ENCODE assay signal across 8 cellular contexts in genomic region chr4:25159837-25160713, GRCh38. TPM values are rescaled to one million over a fixed set of nuclear protein-coding genes. Genes with fewer than 3 reads are reported as not detected.
DNase-seq lines count a peak whose midpoint lies in the region; ATAC-seq and TF ChIP-seq lines count a peak whose summit lies in the region.

TSS of gene SEPSECS (minus strand) at chr4:25160449. CDS start at chr4:25160369, 80 bp downstream.

- H3K4me3 Mint-ChIP-seq in activated T-helper 2 cell treated with anti-CD3 and anti-CD28 coated beads, Interferon-gamma antibody, Interleukin-2, Interleukin-4, amounts not matched to agents 10 μg/mL and 5 μg/mL and 100 μg/mL, durations not matched to agents 14 hours and 24 hours and 36 hours (ENCODE audit: low read depth), result peak within 1 kb of the TSS; percentile 92
- H3K4me3 Mint-ChIP-seq in naive thymus-derived CD8-positive, alpha-beta T cell, result peak within 1 kb of the TSS; percentile 86 to 97 (median 92)

- peak; percentile 81 to 83 for ATAC-seq in naive thymus-derived CD8-positive, alpha-beta T cell

- peak within 1 kb of the TSS; percentile 95 for H3K4me3 ChIP-seq in LNCaP clone FGC (ENCODE audit: low read depth, low read length)
- H3K4me3 ChIP-seq in fibroblast of mammary gland (ENCODE audit: control insufficient read depth, low read depth, low read length), result peak within 1 kb of the TSS; percentile 91

- POLR2A ChIA-PET in RWPE1 (lab: Yijun Ruan, JAX; ENCODE audit: low non-redundant PET), result interaction anchor here (0.6 to 1.2 kb wide), 4 partner anchors 9 to 79 kb away, joined by 3 read pairs; no protein-coding TSS in a partner anchor
- POLR2A ChIA-PET in naive thymus-derived CD8-positive, alpha-beta T cell (lab: Charles Lee), result interaction anchor here (0.6 to 3.4 kb wide), 12 partner anchors 9 to 700 kb away, joined by 3 to 45 read pairs (median 4); partner anchors contain the start of genes ANAPC4, DHX15, PI4K2B and ZCCHC4

- H3K27ac ChIP-seq in RWPE1, result peak within 1 kb of the TSS; percentile 95

- H3K27me3 Mint-ChIP-seq in activated T-helper 2 cell treated with anti-CD3 and anti-CD28 coated beads, Interferon-gamma antibody, Interleukin-2, Interleukin-4, amounts not matched to agents 10 μg/mL and 5 μg/mL and 100 μg/mL, durations not matched to agents 14 hours and 24 hours and 36 hours (ENCODE audit: low read depth), result no peaks in the 10 kb centered on the region
- H3K27me3 Mint-ChIP-seq in naive thymus-derived CD8-positive, alpha-beta T cell, result peaks cover 0 to 4% (median 0%) of the 10 kb centered on the region in 5 donors

- TF ChIP-seq CTCF in LNCaP clone FGC (IDR thresholded peaks at IDR 0.05; ENCODE audit: control insufficient read depth, extremely low read depth, insufficient read depth) (no peak), RWPE1 (conservative IDR thresholded peaks at IDR 0.05; ENCODE audit: low read depth) (no peak), fibroblast of mammary gland (conservative IDR thresholded peaks at IDR 0.05; ENCODE audit: control insufficient read depth, insufficient read depth, low read depth, low read length) (no peak)

- no peaks in the 10 kb centered on the region for H3K9me3 Mint-ChIP-seq in activated T-helper 2 cell treated with anti-CD3 and anti-CD28 coated beads, Interferon-gamma antibody, Interleukin-2, Interleukin-4, amounts not matched to agents 10 μg/mL and 5 μg/mL and 100 μg/mL, durations not matched to agents 14 hours and 24 hours and 36 hours
- no peaks in the 10 kb centered on the region for H3K9me3 Mint-ChIP-seq in naive thymus-derived CD8-positive, alpha-beta T cell

- CTCF ChIA-PET in RWPE1 (lab: Yijun Ruan, JAX), result interaction anchor here (0.6 to 0.9 kb wide), 4 partner anchors 15 to 627 kb away, joined by 3 read pairs; no protein-coding TSS in a partner anchor

- peak within 1 kb of the TSS; percentile 90 for H3K27ac Mint-ChIP-seq in activated T-helper 2 cell treated with anti-CD3 and anti-CD28 coated beads, Interferon-gamma antibody, Interleukin-2, Interleukin-4, amounts not matched to agents 10 μg/mL and 5 μg/mL and 100 μg/mL, durations not matched to agents 14 hours and 24 hours and 36 hours
- peak within 1 kb of the TSS; percentile 91 to 100 (median 98) for H3K27ac Mint-ChIP-seq in naive thymus-derived CD8-positive, alpha-beta T cell

- peaks cover 32% of the 10 kb centered on the region for H3K4me1 Mint-ChIP-seq in activated T-helper 2 cell treated with anti-CD3 and anti-CD28 coated beads, Interferon-gamma antibody, Interleukin-2, Interleukin-4, amounts not matched to agents 10 μg/mL and 5 μg/mL and 100 μg/mL, durations not matched to agents 14 hours and 24 hours and 36 hours (ENCODE audit: low read depth)
- H3K4me1 Mint-ChIP-seq in naive thymus-derived CD8-positive, alpha-beta T cell, result peaks cover 24 to 62% (median 52%) of the 10 kb centered on the region in 4 donors

- intact Hi-C loops in activated T-helper 2 cell treated with anti-CD3 and anti-CD28 coated beads, Interferon-gamma antibody, Interleukin-2, Interleukin-4, amounts not matched to agents 10 μg/mL and 5 μg/mL and 100 μg/mL, durations not matched to agents 14 hours and 24 hours and 36 hours (cut with micrococcal nuclease), result loop anchor here (1.0 to 5.0 kb wide), 7 partner anchors 19 to 575 kb away; partner anchors contain the start of genes DHX15, PI4K2B and ZCCHC4

- DNase-seq in Daoy (ENCODE audit: low read depth), result peak; percentile 97
- DNase-seq in GOT3 (lab: John Stamatoyannopoulos, UW), result peak; percentile 84
- DNase-seq in LNCaP clone FGC (ENCODE audit: low read depth), result peak; percentile 96
- peak; percentile 93 for DNase-seq in RWPE1 (ENCODE audit: low spot score)
- peak; percentile 94 for DNase-seq in activated T-helper 2 cell treated with anti-CD3 and anti-CD28 coated beads, Interferon-gamma antibody, Interleukin-2, Interleukin-4, amounts not matched to agents 10 μg/mL and 5 μg/mL and 100 μg/mL, durations not matched to agents 14 hours and 24 hours and 36 hours (ENCODE audit: low spot score)
- DNase-seq in fibroblast of mammary gland (ENCODE audit: low read depth), result peak; percentile 98
- peak; percentile 87 to 96 (median 93) for DNase-seq in naive thymus-derived CD8-positive, alpha-beta T cell
- peak; percentile 84 to 96 (median 95) for DNase-seq in stimulated activated naive CD4-positive, alpha-beta T cell (lab: John Stamatoyannopoulos, UW)

- H3K36me3 Mint-ChIP-seq in activated T-helper 2 cell treated with anti-CD3 and anti-CD28 coated beads, Interferon-gamma antibody, Interleukin-2, Interleukin-4, amounts not matched to agents 10 μg/mL and 5 μg/mL and 100 μg/mL, durations not matched to agents 14 hours and 24 hours and 36 hours (ENCODE audit: low read depth), result peaks cover 26% of the 10 kb centered on the region
- peaks cover 0 to 30% (median 16%) of the 10 kb centered on the region in 3 donors for H3K36me3 Mint-ChIP-seq in naive thymus-derived CD8-positive, alpha-beta T cell

RNA-seq across cellular contexts. Expression of gene SEPSECS, which starts in this region (rescaled TPM):
- total RNA-seq in Daoy (2014; rRNA removed; shearing (Covaris generic)), result 7.4 and 7.5 TPM in 2 replicates
- 13.4 TPM in 2 replicates for total RNA-seq in activated T-helper 2 cell treated with anti-CD3 and anti-CD28 coated beads, Interferon-gamma antibody, Interleukin-2, Interleukin-4, amounts not matched to agents 10 μg/mL and 5 μg/mL and 100 μg/mL, durations not matched to agents 14 hours and 24 hours and 36 hours
- total RNA-seq in naive thymus-derived CD8-positive, alpha-beta T cell, result 10 to 100 TPM; 16.9 to 17.2 TPM
- polyA plus RNA-seq in naive thymus-derived CD8-positive, alpha-beta T cell, result 1 to 10 TPM; 1.7 to 2.3 (median 2.0) TPM

Comparison
In these comparisons a context has a peak if more than half of its experiments do, and no peak if none do; other contexts are left out.
1. Peak in every context shown above with its lines: DNase-seq, ATAC-seq, H3K4me3 ChIP-seq and H3K27ac ChIP-seq.